8 cellular contexts compared by ENCODE assay signal in genomic region chr1:12407050-12407961, GRCh38.
DNase-seq lines count a peak whose midpoint lies in the region; ATAC-seq and TF ChIP-seq lines count a peak whose summit lies in the region.

No MANE protein-coding gene starts in this region.

- peaks cover 60% of the 10 kb centered on the region for H3K36me3 Mint-ChIP-seq in CD4-positive, CD25-positive, alpha-beta regulatory T cell
- H3K36me3 Mint-ChIP-seq in mesothelial cell of epicardium = peaks cover 42% of the 10 kb centered on the region
- H3K36me3 Mint-ChIP-seq in progenitor cell of endocrine pancreas (ENCODE audit: insufficient read depth) = peaks cover 45% of the 10 kb centered on the region

- no peak overlapping the region for H3K4me3 ChIP-seq in CD4-positive, CD25-positive, alpha-beta regulatory T cell (ENCODE audit: low read depth, low read length)
- H3K4me3 ChIP-seq in choroid plexus epithelial cell (ENCODE audit: low read depth, low read length) = no peak overlapping the region

- H3K27me3 Mint-ChIP-seq in CD4-positive, CD25-positive, alpha-beta regulatory T cell = no peaks in the 10 kb centered on the region
- no peaks in the 10 kb centered on the region for H3K27me3 Mint-ChIP-seq in mesothelial cell of epicardium (ENCODE audit: low read depth)
- peaks cover 15% of the 10 kb centered on the region for H3K27me3 Mint-ChIP-seq in progenitor cell of endocrine pancreas

- peaks cover 0 to 35% (median 12%) of the 10 kb centered on the region in 4 donors for H3K4me1 Mint-ChIP-seq in CD4-positive, CD25-positive, alpha-beta regulatory T cell
- H3K4me1 Mint-ChIP-seq in mesothelial cell of epicardium (peaks cover 72% of the 10 kb centered on the region), progenitor cell of endocrine pancreas (ENCODE audit: low read depth) (peaks cover 44% of the 10 kb centered on the region)

- H3K4me3 Mint-ChIP-seq in CD4-positive, CD25-positive, alpha-beta regulatory T cell = no peak overlapping the region
- H3K4me3 Mint-ChIP-seq in mesothelial cell of epicardium (no peak overlapping the region), progenitor cell of endocrine pancreas (ENCODE audit: low read depth) (no peak overlapping the region)

- peak; percentile 69 to 74 for ATAC-seq in CD4-positive, CD25-positive, alpha-beta regulatory T cell (ENCODE audit: low read depth in 2 of 2)
- no peak for ATAC-seq in GM18868 (IDR thresholded peaks at IDR 0.05; ENCODE audit: unreplicated experiment)

- peaks cover 0 to 4% of the 10 kb centered on the region in 2 experiments for H3K9me3 ChIP-seq in CD4-positive, CD25-positive, alpha-beta regulatory T cell (ENCODE audit: control insufficient read depth in 2 of 2, low read length in 2 of 2)

- TF ChIP-seq CTCF in choroid plexus epithelial cell (conservative IDR thresholded peaks at IDR 0.05; ENCODE audit: low read depth, low read length) (peak; percentile 63), mesothelial cell of epicardium (IDR thresholded peaks at IDR 0.05; ENCODE audit: unreplicated experiment) (no peak), progenitor cell of endocrine pancreas (IDR thresholded peaks at IDR 0.05; ENCODE audit: unreplicated experiment) (no peak)

- H3K36me3 ChIP-seq in CD4-positive, CD25-positive, alpha-beta regulatory T cell (ENCODE audit: control insufficient read depth, insufficient read depth, low read length) = peaks cover 55% of the 10 kb centered on the region

- no peaks in the 10 kb centered on the region for H3K4me1 ChIP-seq in CD4-positive, CD25-positive, alpha-beta regulatory T cell (ENCODE audit: control insufficient read depth, insufficient read depth, low read length, poor library complexity, severe bottlenecking)

- peak overlapping the region in 1 of 3 donors; percentile 67 for H3K27ac Mint-ChIP-seq in CD4-positive, CD25-positive, alpha-beta regulatory T cell
- H3K27ac Mint-ChIP-seq in mesothelial cell of epicardium (peak overlapping the region; percentile 96), progenitor cell of endocrine pancreas (no peak overlapping the region)

- peaks cover 0 to 5% (median 3%) of the 10 kb centered on the region in 7 donors for H3K9me3 Mint-ChIP-seq in CD4-positive, CD25-positive, alpha-beta regulatory T cell
- peaks cover 13% of the 10 kb centered on the region for H3K9me3 Mint-ChIP-seq in mesothelial cell of epicardium
- H3K9me3 Mint-ChIP-seq in progenitor cell of endocrine pancreas (ENCODE audit: low read depth) = peaks cover 16% of the 10 kb centered on the region

- H3K27me3 ChIP-seq in CD4-positive, CD25-positive, alpha-beta regulatory T cell (ENCODE audit: control insufficient read depth, insufficient read depth, low read length) = no peaks in the 10 kb centered on the region

- no peak overlapping the region for H3K27ac ChIP-seq in CD4-positive, CD25-positive, alpha-beta regulatory T cell (ENCODE audit: insufficient read depth, low read length, poor library complexity, severe bottlenecking)

- peak in 2 of 3 donors; percentile 34 to 66 for DNase-seq in CD4-positive, CD25-positive, alpha-beta regulatory T cell
- peak; percentile 7 for DNase-seq in LoVo (ENCODE audit: low spot score)
- DNase-seq in choroid plexus epithelial cell (ENCODE audit: low read depth) = peak; percentile 89
- DNase-seq in mesothelial cell of epicardium (ENCODE audit: low spot score in 2 of 2, unreplicated experiment in 2 of 2) = no peak
- DNase-seq in NCI-H1105 treated with DMSO at 0.1 percent for 48 hours (lab: John Stamatoyannopoulos, UW) = no peak
- DNase-seq in stimulated activated CD4-positive, alpha-beta T cell treated with anti-CD3 and anti-CD28 coated beads, Interleukin-1b, Interleukin-23, amount 100 ng/mL, for 48 hours = no peak
- no peak for DNase-seq in progenitor cell of endocrine pancreas (ENCODE audit: low spot score, unreplicated experiment)

Comparison
In these comparisons a context has a peak if more than half of its experiments do, and no peak if none do; other contexts are left out.
1. DNase-seq: peak in CD4-positive, CD25-positive, alpha-beta regulatory T cell (2 of 3), LoVo (single experiment) and choroid plexus epithelial cell (single experiment); none in mesothelial cell of epicardium (0 of 2), NCI-H1105 treated with DMSO at 0.1 percent for 48 hours (single experiment), stimulated activated CD4-positive, alpha-beta T cell treated with anti-CD3 and anti-CD28 coated beads, Interleukin-1b, Interleukin-23, amount 100 ng/mL, for 48 hours (single experiment) and progenitor cell of endocrine pancreas (single experiment).